ENCODE assay signal across 27 cellular contexts in genomic region chr5:40762716-40763115, GRCh38.
"Had no signal": no experiment of that assay in that cellular context is flagged by ENCODE, and none has a peak within 500 bp of the region (broad histone marks: within the 10 kb centered on the region; RNA-seq: fewer than 3 reads in every experiment).

No MANE protein-coding gene starts in this region.

- H3K9me3 ChIP-seq: Peyer's patch, SJCRH30 had no signal

- ATAC-seq: activated CD8-positive, alpha-beta memory T cell treated with anti-CD3 and anti-CD28 coated beads, Interleukin-2, amount 10 ng/mL, durations not matched to agents 7 days and 5 days; activated T-cell treated with anti-CD3 and anti-CD28 coated beads, Interleukin-2, amount 50 U/mL, for 4 hours had no signal

- DNase-seq: activated B cell treated with CpG ODN at 0.5 μM for 24 hours; activated CD4-positive, alpha-beta T cell treated with anti-CD3 and anti-CD28 coated beads for 1 hour; activated CD4-positive, alpha-beta T cell treated with anti-CD3 and anti-CD28 coated beads, Interleukin-2, amount 10 ng/mL, durations not matched to agents 24 days and 14 days; activated CD4-positive, alpha-beta T cell treated with anti-CD3 and anti-CD28 coated beads, Interleukin-2, amount 50 U/mL, for 48 hours; activated CD8-positive, alpha-beta memory T cell treated with anti-CD3 and anti-CD28 coated beads, Interleukin-2, amount 10 ng/mL, durations not matched to agents 7 days and 5 days; activated effector memory CD4-positive, alpha-beta T cell treated with anti-CD3 and anti-CD28 coated beads, Interleukin-2, amount 50 U/mL, for 16 hours; activated naive CD4-positive, alpha-beta T cell treated with Interleukin-2 at 50 U/mL for 16 hours; activated T-cell treated with anti-CD3 and anti-CD28 coated beads, Interleukin-2, amount 50 U/mL, for 4 hours; brain microvascular endothelial cell; Karpas-422; MV-4-11; NCI-H1092 treated with DMSO at 0.1 percent for 48 hours; NCI-H1417 treated with DMSO at 0.1 percent for 48 hours; NCI-H1694; NCI-H2029; NCI-H2107; NCI-H510A treated with DMSO at 0.1 percent for 48 hours; NCI-H69; NK-92 treated with Interleukin-12 subunit alpha and Interleukin-12 subunit beta, amount 100 ng/mL, for 24 hours; OCI-M1; Peyer's patch; Right ventricle myocardium superior; SJCRH30; T-helper 2 cell; T1000 had no signal

- H3K27me3 ChIP-seq: brain microvascular endothelial cell, cardiac muscle cell, Peyer's patch, SJCRH30 had no signal

- H3K4me1 ChIP-seq: Peyer's patch, SJCRH30 had no signal

- H3K27ac ChIP-seq: brain microvascular endothelial cell, cardiac muscle cell, Peyer's patch, RWPE1, SJCRH30 had no signal

- H3K4me3 ChIP-seq: cardiac muscle cell, Peyer's patch, SJCRH30 had no signal
